8 cellular contexts compared by ENCODE assay signal in the genomic region with DNA sequence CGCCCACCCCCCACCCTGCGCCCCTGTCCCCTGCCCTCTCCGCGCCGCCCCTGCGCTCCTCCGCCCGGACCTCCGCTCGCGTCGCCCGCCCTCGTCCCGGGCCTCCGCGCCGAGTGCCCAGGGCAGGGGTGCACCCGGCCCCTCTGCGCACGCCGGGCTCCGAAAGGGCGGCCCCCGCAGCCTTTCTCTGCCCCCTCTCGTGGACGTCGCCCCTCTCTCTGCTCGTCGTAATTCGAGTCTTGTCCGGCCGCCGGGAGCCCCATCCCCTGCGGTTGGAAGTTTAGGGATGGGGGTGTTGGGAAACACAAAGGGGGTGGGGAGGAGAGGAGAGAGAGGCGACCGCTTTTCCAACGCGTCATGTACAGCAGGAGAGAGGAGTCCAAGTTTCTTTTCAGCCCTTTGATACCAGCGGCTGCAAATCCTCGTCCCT. TPM values are rescaled to one million over a fixed set of nuclear protein-coding genes. Genes with fewer than 3 reads are reported as not detected.
DNase-seq lines count a peak whose midpoint lies in the region; ATAC-seq, FAIRE-seq and TF ChIP-seq lines count a peak whose summit lies in the region.

No MANE protein-coding gene starts in this region.

- H3K27ac Mint-ChIP-seq in astrocyte (ENCODE audit: unreplicated experiment) = no peak overlapping the region

- H3K36me3 Mint-ChIP-seq in astrocyte (ENCODE audit: low read depth, unreplicated experiment) = peaks cover 5% of the 10 kb centered on the region

- H3K27me3 ChIP-seq in MG63 (no peaks in the 10 kb centered on the region), astrocyte (ENCODE audit: insufficient read depth, low read length) (no peaks in the 10 kb centered on the region)

- H3K4me3 ChIP-seq in MG63 (peak overlapping the region; percentile 94), astrocyte (ENCODE audit: insufficient read depth, low read depth, low read length) (peak overlapping the region; percentile 92), iPS-11a (ENCODE audit: low read depth, low read length) (peak overlapping the region; percentile 88)

- H3K9ac ChIP-seq in astrocyte (ENCODE audit: low read length) = peak overlapping the region; percentile 97

- H3K9me3 ChIP-seq in MG63 (peaks cover 3% of the 10 kb centered on the region; the same call in 1 of the 2 replicates), astrocyte (ENCODE audit: insufficient read depth, low read depth, low read length) (no peaks in the 10 kb centered on the region)

- peak overlapping the region; percentile 88 for H3K27ac ChIP-seq in astrocyte (ENCODE audit: low read depth, low read length)

- H3K27me3 Mint-ChIP-seq in astrocyte (ENCODE audit: low read depth, unreplicated experiment) = no peaks in the 10 kb centered on the region

- peak; percentile 62 for DNase-seq in DMS53 (lab: John Stamatoyannopoulos, UW)
- DNase-seq in DMS53 treated with DMSO at 0.1 percent for 48 hours (lab: John Stamatoyannopoulos, UW; ENCODE audit: unreplicated experiment) = no peak
- DNase-seq in MG63 = peak; percentile 49
- DNase-seq in astrocyte (ENCODE audit: low read depth) = no peak
- DNase-seq in sciatic nerve (ENCODE audit: low spot score) = peak; percentile 74
- no peak for DNase-seq in SK-N-DZ (ENCODE audit: low spot score)

- H3K36me3 ChIP-seq in MG63 (no peaks in the 10 kb centered on the region), astrocyte (ENCODE audit: insufficient read depth, low read length) (no peaks in the 10 kb centered on the region)

- H4K20me1 ChIP-seq in astrocyte (ENCODE audit: insufficient read depth, low read length) = peaks cover 50% of the 10 kb centered on the region

- peaks cover 1% of the 10 kb centered on the region for H3K9me3 Mint-ChIP-seq in astrocyte (ENCODE audit: unreplicated experiment)

- H3K79me2 ChIP-seq in astrocyte (ENCODE audit: insufficient read depth, low read length) = peaks cover 52% of the 10 kb centered on the region

- peak overlapping the region; percentile 45 for H2AFZ ChIP-seq in astrocyte (ENCODE audit: low read depth, low read length)

- TF ChIP-seq CTCF in astrocyte (IDR thresholded peaks at IDR 0.05; ENCODE audit: insufficient read depth, low read depth, low read length) = no peak

- peak; percentile 25 for ATAC-seq in GM21619 (IDR thresholded peaks at IDR 0.05; ENCODE audit: unreplicated experiment)
- ATAC-seq in sciatic nerve = peak; percentile 43

- H3K4me1 ChIP-seq in astrocyte (ENCODE audit: insufficient read depth, low read length) = peaks cover 13% of the 10 kb centered on the region

- H3K4me1 Mint-ChIP-seq in astrocyte (ENCODE audit: low read depth, unreplicated experiment) = peaks cover 26% of the 10 kb centered on the region

- intact Hi-C loops in sciatic nerve (cut with DNase I) = no loop called here

- peak overlapping the region; percentile 88 for H3K4me3 Mint-ChIP-seq in astrocyte (ENCODE audit: unreplicated experiment)

- peak overlapping the region; percentile 96 for H3K4me2 ChIP-seq in astrocyte (ENCODE audit: low read length)

- no peak for FAIRE-seq in astrocyte (lab: Jason Lieb, UNC)

RNA-seq across cellular contexts. Expression of a gene that starts 0.4 kb away (rescaled TPM):
- total RNA-seq in MG63 (2014; rRNA removed; shearing (Covaris generic); ENCODE audit: low replicate concordance) = 107 and 149 TPM in 2 replicates
- 507 and 634 TPM in 2 replicates for total RNA-seq in astrocyte
- total RNA-seq in sciatic nerve = 67.3 TPM
- 63.2 and 70.5 TPM in 2 replicates for polyA plus RNA-seq in SK-N-DZ (2014; cell fraction: cytosol; rRNA removed)
- 36.3 and 41.3 TPM in 2 replicates for polyA plus RNA-seq in SK-N-DZ (2014; cell fraction: nucleus; rRNA removed)

Comparison
In these comparisons a context has a peak if more than half of its experiments do, and no peak if none do; other contexts are left out.
1. DNase-seq: peak in DMS53 (single experiment), MG63 (single experiment) and sciatic nerve (single experiment); none in DMS53 treated with DMSO at 0.1 percent for 48 hours (single experiment), astrocyte (single experiment) and SK-N-DZ (single experiment).
2. Peak in every context shown above with its lines, with median percentiles within 50 percentile points of each other: H3K4me3 ChIP-seq.